24 cellular contexts compared by ENCODE assay signal in genomic region chr19:33665776-33666175, GRCh38. TPM values are rescaled to one million over a fixed set of nuclear protein-coding genes. Genes with fewer than 3 reads are reported as not detected.
"Had no signal": no experiment of that assay in that cellular context is flagged by ENCODE, and none has a peak within 500 bp of the region (broad histone marks: within the 10 kb centered on the region; RNA-seq: fewer than 3 reads in every experiment).

No MANE protein-coding gene starts in this region.

- H3K36me3 ChIP-seq: heart left ventricle, left lung, lower lobe of right lung, neural progenitor cell, pancreas, prostate gland, right lobe of liver, tibial nerve had no signal

- H3K27ac Mint-ChIP-seq: memory B cell; natural killer cell treated with Interleukin-12 subunit alpha and Interleukin-12 subunit beta and Interleukin-15 and Interleukin-18, amount 100 ng/mL, for 72 hours; neural progenitor cell; stimulated activated memory B cell treated with anti-CD40 and anti-IgM and Interleukin-4, amounts not matched to agents 10 μg/mL and 1 μg/mL and 100 μg/mL, for 72 hours; stimulated activated naive CD8-positive, alpha-beta T cell treated with anti-CD3 and anti-CD28 coated beads, Interleukin-15, Interleukin-2, amounts not matched to agents 100 ng/mL and 50 ng/mL, for 24 hours had no signal

- H3K27ac ChIP-seq: dorsolateral prefrontal cortex, heart left ventricle, left lung, lower lobe of right lung, neural progenitor cell, pancreas, prostate gland, right lobe of liver, testis, tibial nerve had no signal

- H3K4me1 ChIP-seq: heart left ventricle, left lung, lower lobe of right lung, neural progenitor cell, pancreas, prostate gland, right lobe of liver, testis, tibial nerve had no signal

- H3K4me1 Mint-ChIP-seq: memory B cell; neural progenitor cell; stimulated activated memory B cell treated with anti-CD40 and anti-IgM and Interleukin-4, amounts not matched to agents 10 μg/mL and 1 μg/mL and 100 μg/mL, for 72 hours had no signal

- H3K4me3 Mint-ChIP-seq: memory B cell; natural killer cell treated with Interleukin-12 subunit alpha and Interleukin-12 subunit beta and Interleukin-15 and Interleukin-18, amount 100 ng/mL, for 72 hours; neural progenitor cell; stimulated activated memory B cell treated with anti-CD40 and anti-IgM and Interleukin-4, amounts not matched to agents 10 μg/mL and 1 μg/mL and 100 μg/mL, for 72 hours; stimulated activated naive CD8-positive, alpha-beta T cell treated with anti-CD3 and anti-CD28 coated beads, Interleukin-15, Interleukin-2, amounts not matched to agents 100 ng/mL and 50 ng/mL, for 24 hours had no signal

- ATAC-seq: heart left ventricle; left lung; lower lobe of right lung; natural killer cell treated with Interleukin-12 subunit alpha and Interleukin-12 subunit beta and Interleukin-15 and Interleukin-18, amount 100 ng/mL, for 72 hours; pancreas; right lobe of liver; stimulated activated memory B cell treated with anti-CD40 and anti-IgM and Interleukin-4, amounts not matched to agents 10 μg/mL and 1 μg/mL and 100 μg/mL, for 72 hours had no signal

- DNase-seq: cortex of kidney; effector CD8-positive, alpha-beta T cell; foreskin melanocyte; heart left ventricle; left lung; lower lobe of right lung; midbrain; nucleus accumbens; pancreas; stimulated activated CD4-positive, alpha-beta T cell treated with anti-CD3 and anti-CD28 coated beads, Interleukin-15, amount 100 ng/mL, for 24 hours; stimulated activated CD4-positive, alpha-beta T cell treated with anti-CD3 and anti-CD28 coated beads, Interleukin-1b, Interleukin-23, amount 100 ng/mL, for 48 hours; stimulated activated CD4-positive, alpha-beta T cell treated with anti-CD3 and anti-CD28 coated beads, Interleukin-4, amount 100 ng/mL, for 24 hours; testis had no signal

- H3K9me3 Mint-ChIP-seq: natural killer cell treated with Interleukin-12 subunit alpha and Interleukin-12 subunit beta and Interleukin-15 and Interleukin-18, amount 100 ng/mL, for 72 hours; neural progenitor cell; stimulated activated naive CD8-positive, alpha-beta T cell treated with anti-CD3 and anti-CD28 coated beads, Interleukin-15, Interleukin-2, amounts not matched to agents 100 ng/mL and 50 ng/mL, for 24 hours had no signal

- H3K4me3 ChIP-seq: dorsolateral prefrontal cortex, heart left ventricle, left lung, lower lobe of right lung, neural progenitor cell, pancreas, prostate gland, right lobe of liver, testis, tibial nerve had no signal

- H3K36me3 Mint-ChIP-seq: memory B cell; natural killer cell treated with Interleukin-12 subunit alpha and Interleukin-12 subunit beta and Interleukin-15 and Interleukin-18, amount 100 ng/mL, for 72 hours; neural progenitor cell; stimulated activated memory B cell treated with anti-CD40 and anti-IgM and Interleukin-4, amounts not matched to agents 10 μg/mL and 1 μg/mL and 100 μg/mL, for 72 hours had no signal

- H3K9me3 ChIP-seq: heart left ventricle, left lung, lower lobe of right lung, pancreas, prostate gland, right lobe of liver, testis, tibial nerve had no signal

- H3K27me3 ChIP-seq: heart left ventricle, neural progenitor cell, pancreas, right lobe of liver, testis, tibial nerve had no signal

- H3K27me3 Mint-ChIP-seq: stimulated activated memory B cell treated with anti-CD40 and anti-IgM and Interleukin-4, amounts not matched to agents 10 μg/mL and 1 μg/mL and 100 μg/mL, for 72 hours had no signal

RNA-seq across cellular contexts. Expression of gene CHST8, which starts 44.0 kb away (rescaled TPM):
- total RNA-seq: lower lobe of right lung; natural killer cell treated with Interleukin-12 subunit alpha and Interleukin-12 subunit beta and Interleukin-15 and Interleukin-18, amount 100 ng/mL, for 72 hours; renal cortical epithelial cell had no signal
- polyA plus RNA-seq: keratinocyte had no signal
